Comparison of ENCODE assay signal across 31 cellular contexts in genomic region chr16:51888021-51888420, GRCh38.
DNase-seq lines count a peak whose midpoint lies in the region; ATAC-seq, FAIRE-seq and TF ChIP-seq lines count a peak whose summit lies in the region.
"Had no signal": no experiment of that assay in that cellular context is flagged by ENCODE, and none has a peak within 500 bp of the region (broad histone marks: within the 10 kb centered on the region; RNA-seq: fewer than 3 reads in every experiment).

No MANE protein-coding gene starts in this region.

- DNase-seq in MCF 10A (ENCODE audit: unreplicated experiment): peak; percentile 74
- no peak for DNase-seq in breast epithelium (ENCODE audit: low spot score in 2 of 2)
- DNase-seq in bronchial epithelial cell (ENCODE audit: low read depth): peak; percentile 94
- peak; percentile 61 to 84 for DNase-seq in foreskin fibroblast
- DNase-seq in GM19238 (ENCODE audit: insufficient read length, low spot score): no peak
- no peak for DNase-seq in ACHN
- DNase-seq in left ventricle myocardium superior: no peak
- DNase-seq: activated CD4-positive, alpha-beta T cell treated with anti-CD3 and anti-CD28 coated beads, Interleukin-2, amount 50 U/mL, for 1 hour; activated naive CD8-positive, alpha-beta T cell treated with anti-CD3 and anti-CD28 coated beads, Interleukin-2, amount 50 U/mL, for 24 hours; activated T-cell treated with anti-CD3 and anti-CD28 coated beads, Interleukin-2, amount 50 U/mL, for 4 hours; BE2C; COR-L47; DMS53; effector CD8-positive, alpha-beta T cell; erythroblast; GF-D8; hypothalamus; Kasumi-1; midbrain; naive thymus-derived CD8-positive, alpha-beta T cell; NCI-H446 treated with DMSO at 0.1 percent for 48 hours; occipital lobe; psoas muscle; SJCRH30; stimulated activated naive CD4-positive, alpha-beta T cell had no signal

- no peaks in the 10 kb centered on the region for H3K9me3 Mint-ChIP-seq in MCF 10A (ENCODE audit: unreplicated experiment)
- H3K9me3 Mint-ChIP-seq: brain had no signal

- no peak overlapping the region for H3K4me3 Mint-ChIP-seq in MCF 10A (ENCODE audit: unreplicated experiment)
- H3K4me3 Mint-ChIP-seq: activated naive CD8-positive, alpha-beta T cell treated with anti-CD3 and anti-CD28 coated beads, Interleukin-2, amount 50 U/mL, for 24 hours; activated T-cell treated with anti-CD3 and anti-CD28 coated beads, Interleukin-2, amount 50 U/mL, for 4 hours; brain; naive thymus-derived CD8-positive, alpha-beta T cell; WTC11 had no signal

- no peaks in the 10 kb centered on the region for H3K9me3 ChIP-seq in breast epithelium
- H3K9me3 ChIP-seq: BE2C, psoas muscle, SJCRH30, suprapubic skin had no signal

- POLR2A ChIA-PET in MCF 10A (lab: Yijun Ruan, JAX): no interaction called here

- intact Hi-C loops in MCF 10A (cut with micrococcal nuclease) (no loop called here), breast epithelium (cut with DNase I; ENCODE audit: low total_unique reads) (loop anchor here (5.0 kb wide), 1 partner anchor 566 kb away; no protein-coding TSS in a partner anchor), left ventricle myocardium superior (cut with micrococcal nuclease) (no loop called here)

- H3K27me3 Mint-ChIP-seq in MCF 10A (ENCODE audit: insufficient read depth, unreplicated experiment): no peaks in the 10 kb centered on the region
- H3K27me3 Mint-ChIP-seq: activated naive CD8-positive, alpha-beta T cell treated with anti-CD3 and anti-CD28 coated beads, Interleukin-2, amount 50 U/mL, for 24 hours; naive thymus-derived CD8-positive, alpha-beta T cell had no signal

- no peak overlapping the region for H3K27ac ChIP-seq in breast epithelium
- H3K27ac ChIP-seq: 22Rv1, psoas muscle, SJCRH30, suprapubic skin had no signal

- in situ Hi-C loops in ACHN (cut with HindIII; ENCODE audit: low pct_ligation_motif_present, low pct_unique_long_range_greater_than_20kb, low sequenced_read_pairs): no loop called here

- no peaks in the 10 kb centered on the region for H3K36me3 Mint-ChIP-seq in MCF 10A (ENCODE audit: insufficient read depth, unreplicated experiment)
- H3K36me3 Mint-ChIP-seq: brain had no signal

- H3K36me3 ChIP-seq in breast epithelium (no peaks in the 10 kb centered on the region), bronchial epithelial cell (ENCODE audit: control insufficient read depth, insufficient read depth, low read length) (no peaks in the 10 kb centered on the region)
- H3K36me3 ChIP-seq: BE2C, SJCRH30, suprapubic skin had no signal

- CTCF ChIA-PET in MCF 10A (lab: Yijun Ruan, JAX): no interaction called here

- ATAC-seq in HG03439 (IDR thresholded peaks at IDR 0.05; ENCODE audit: unreplicated experiment) (no peak), left ventricle myocardium superior (no peak)
- ATAC-seq: activated naive CD8-positive, alpha-beta T cell treated with anti-CD3 and anti-CD28 coated beads, Interleukin-2, amount 50 U/mL, for 24 hours; activated T-cell treated with anti-CD3 and anti-CD28 coated beads, Interleukin-2, amount 50 U/mL, for 4 hours; naive thymus-derived CD8-positive, alpha-beta T cell; psoas muscle; WTC11 had no signal

- H3K4me1 Mint-ChIP-seq in MCF 10A (ENCODE audit: insufficient read depth, unreplicated experiment): peaks cover 20% of the 10 kb centered on the region
- H3K4me1 Mint-ChIP-seq: activated naive CD8-positive, alpha-beta T cell treated with anti-CD3 and anti-CD28 coated beads, Interleukin-2, amount 50 U/mL, for 24 hours; naive thymus-derived CD8-positive, alpha-beta T cell had no signal

- peaks cover 0 to 2% of the 10 kb centered on the region in 2 donors for H3K27me3 ChIP-seq in breast epithelium
- no peaks in the 10 kb centered on the region for H3K27me3 ChIP-seq in bronchial epithelial cell (ENCODE audit: control insufficient read depth, insufficient read depth, low read length)
- H3K27me3 ChIP-seq: BE2C, SJCRH30, suprapubic skin had no signal

- FAIRE-seq in bronchial epithelial cell (lab: Jason Lieb, UNC): no peak
- FAIRE-seq: colon had no signal

- TF ChIP-seq POLR2A in breast epithelium (IDR thresholded peaks at IDR 0.05): no peak

- no TSS peak for BruUV-seq in MCF 10A (replicated peaks; lab: Mats Ljungman, UMichigan)

- TF ChIP-seq CTCF in MCF 10A (IDR thresholded peaks at IDR 0.05; ENCODE audit: unreplicated experiment) (no peak), breast epithelium (IDR thresholded peaks at IDR 0.05) (no peak), bronchial epithelial cell (IDR thresholded peaks at IDR 0.05; ENCODE audit: insufficient read depth, low read length, severe bottlenecking) (no peak), foreskin fibroblast (IDR thresholded peaks at IDR 0.05; ENCODE audit: low read depth, low read length) (no peak)

- H3K27ac Mint-ChIP-seq in MCF 10A (ENCODE audit: low read depth, unreplicated experiment): peak overlapping the region; percentile 80
- H3K27ac Mint-ChIP-seq: activated naive CD8-positive, alpha-beta T cell treated with anti-CD3 and anti-CD28 coated beads, Interleukin-2, amount 50 U/mL, for 24 hours; brain; naive thymus-derived CD8-positive, alpha-beta T cell; WTC11 had no signal

- no peaks in the 10 kb centered on the region for H3K4me1 ChIP-seq in breast epithelium
- H3K4me1 ChIP-seq: psoas muscle, suprapubic skin had no signal

- H3K4me3 ChIP-seq in breast epithelium: no peak overlapping the region
- no peak overlapping the region for H3K4me3 ChIP-seq in bronchial epithelial cell (ENCODE audit: low read depth, low read length)
- no peak overlapping the region for H3K4me3 ChIP-seq in foreskin fibroblast (ENCODE audit: low read depth in 1 of 2, low read length in 2 of 2)
- H3K4me3 ChIP-seq: psoas muscle, SJCRH30, suprapubic skin had no signal

Comparison
In these comparisons a context has a peak if more than half of its experiments do, and no peak if none do; other contexts are left out.
1. DNase-seq: peak in MCF 10A (single experiment), bronchial epithelial cell (single experiment) and foreskin fibroblast (2 of 2); none in breast epithelium (0 of 2), GM19238 (single experiment), ACHN (single experiment) and left ventricle myocardium superior (single experiment).